Comparison of ENCODE assay signal across 3 cellular contexts in the genomic region with DNA sequence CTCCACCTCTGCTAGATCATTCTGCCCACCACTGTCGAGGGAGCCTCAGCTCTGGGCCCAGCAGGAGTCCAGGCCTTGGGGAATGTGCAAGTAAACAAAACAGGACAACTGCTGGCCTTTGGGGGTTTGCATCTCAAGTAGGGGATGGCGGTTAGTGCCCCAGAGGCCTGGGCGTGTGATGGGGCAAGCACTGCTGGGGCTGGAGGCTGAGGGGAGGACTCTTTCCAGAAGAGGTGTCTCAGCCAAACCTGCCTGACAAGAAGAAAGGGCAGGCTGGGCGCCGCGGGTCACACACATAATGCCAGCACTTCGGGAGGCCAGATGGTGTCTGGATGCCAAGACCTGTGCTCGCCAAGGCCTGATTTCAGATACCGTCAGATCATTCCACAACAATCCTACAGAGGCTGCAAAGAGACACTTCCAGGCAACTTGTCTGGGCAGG.
TF ChIP-seq lines count a peak whose summit lies in the region.

No MANE protein-coding gene starts in this region.

TF ChIP-seq in liver, 16 proteins besides CTCF, POLR2A, EP300 and RAD21:
- no peak for TF ChIP-seq GABPA (IDR thresholded peaks at IDR 0.05 in 1 of 2, conservative IDR thresholded peaks at IDR 0.05 in 1 of 2)
- no peak for TF ChIP-seq EGR1 (IDR thresholded peaks at IDR 0.05; ENCODE audit: low read depth in 2 of 2)
- TF ChIP-seq, protein P1, sequence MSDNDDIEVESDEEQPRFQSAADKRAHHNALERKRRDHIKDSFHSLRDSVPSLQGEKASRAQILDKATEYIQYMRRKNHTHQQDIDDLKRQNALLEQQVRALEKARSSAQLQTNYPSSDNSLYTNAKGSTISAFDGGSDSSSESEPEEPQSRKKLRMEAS (IDR thresholded peaks at IDR 0.05): no peak
- TF ChIP-seq, protein P2, sequence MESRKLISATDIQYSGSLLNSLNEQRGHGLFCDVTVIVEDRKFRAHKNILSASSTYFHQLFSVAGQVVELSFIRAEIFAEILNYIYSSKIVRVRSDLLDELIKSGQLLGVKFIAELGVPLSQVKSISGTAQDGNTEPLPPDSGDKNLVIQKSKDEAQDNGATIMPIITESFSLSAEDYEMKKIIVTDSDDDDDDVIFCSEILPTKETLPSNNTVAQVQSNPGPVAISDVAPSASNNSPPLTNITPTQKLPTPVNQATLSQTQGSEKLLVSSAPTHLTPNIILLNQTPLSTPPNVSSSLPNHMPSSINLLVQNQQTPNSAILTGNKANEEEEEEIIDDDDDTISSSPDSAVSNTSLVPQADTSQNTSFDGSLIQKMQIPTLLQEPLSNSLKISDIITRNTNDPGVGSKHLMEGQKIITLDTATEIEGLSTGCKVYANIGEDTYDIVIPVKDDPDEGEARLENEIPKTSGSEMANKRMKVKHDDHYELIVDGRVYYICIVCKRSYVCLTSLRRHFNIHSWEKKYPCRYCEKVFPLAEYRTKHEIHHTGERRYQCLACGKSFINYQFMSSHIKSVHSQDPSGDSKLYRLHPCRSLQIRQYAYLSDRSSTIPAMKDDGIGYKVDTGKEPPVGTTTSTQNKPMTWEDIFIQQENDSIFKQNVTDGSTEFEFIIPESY (IDR thresholded peaks at IDR 0.05): no peak
- TF ChIP-seq HNF4A (conservative IDR thresholded peaks at IDR 0.05): no peak
- no peak for TF ChIP-seq TAF1 (conservative IDR thresholded peaks at IDR 0.05)
- no peak for TF ChIP-seq JUND (IDR thresholded peaks at IDR 0.05)
- TF ChIP-seq NR2F2 (IDR thresholded peaks at IDR 0.05): no peak
- TF ChIP-seq, protein P3, sequence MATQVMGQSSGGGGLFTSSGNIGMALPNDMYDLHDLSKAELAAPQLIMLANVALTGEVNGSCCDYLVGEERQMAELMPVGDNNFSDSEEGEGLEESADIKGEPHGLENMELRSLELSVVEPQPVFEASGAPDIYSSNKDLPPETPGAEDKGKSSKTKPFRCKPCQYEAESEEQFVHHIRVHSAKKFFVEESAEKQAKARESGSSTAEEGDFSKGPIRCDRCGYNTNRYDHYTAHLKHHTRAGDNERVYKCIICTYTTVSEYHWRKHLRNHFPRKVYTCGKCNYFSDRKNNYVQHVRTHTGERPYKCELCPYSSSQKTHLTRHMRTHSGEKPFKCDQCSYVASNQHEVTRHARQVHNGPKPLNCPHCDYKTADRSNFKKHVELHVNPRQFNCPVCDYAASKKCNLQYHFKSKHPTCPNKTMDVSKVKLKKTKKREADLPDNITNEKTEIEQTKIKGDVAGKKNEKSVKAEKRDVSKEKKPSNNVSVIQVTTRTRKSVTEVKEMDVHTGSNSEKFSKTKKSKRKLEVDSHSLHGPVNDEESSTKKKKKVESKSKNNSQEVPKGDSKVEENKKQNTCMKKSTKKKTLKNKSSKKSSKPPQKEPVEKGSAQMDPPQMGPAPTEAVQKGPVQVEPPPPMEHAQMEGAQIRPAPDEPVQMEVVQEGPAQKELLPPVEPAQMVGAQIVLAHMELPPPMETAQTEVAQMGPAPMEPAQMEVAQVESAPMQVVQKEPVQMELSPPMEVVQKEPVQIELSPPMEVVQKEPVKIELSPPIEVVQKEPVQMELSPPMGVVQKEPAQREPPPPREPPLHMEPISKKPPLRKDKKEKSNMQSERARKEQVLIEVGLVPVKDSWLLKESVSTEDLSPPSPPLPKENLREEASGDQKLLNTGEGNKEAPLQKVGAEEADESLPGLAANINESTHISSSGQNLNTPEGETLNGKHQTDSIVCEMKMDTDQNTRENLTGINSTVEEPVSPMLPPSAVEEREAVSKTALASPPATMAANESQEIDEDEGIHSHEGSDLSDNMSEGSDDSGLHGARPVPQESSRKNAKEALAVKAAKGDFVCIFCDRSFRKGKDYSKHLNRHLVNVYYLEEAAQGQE (IDR thresholded peaks at IDR 0.05): no peak
- TF ChIP-seq FOXA1 (IDR thresholded peaks at IDR 0.05): no peak
- TF ChIP-seq, protein P4, sequence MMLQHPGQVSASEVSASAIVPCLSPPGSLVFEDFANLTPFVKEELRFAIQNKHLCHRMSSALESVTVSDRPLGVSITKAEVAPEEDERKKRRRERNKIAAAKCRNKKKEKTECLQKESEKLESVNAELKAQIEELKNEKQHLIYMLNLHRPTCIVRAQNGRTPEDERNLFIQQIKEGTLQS (IDR thresholded peaks at IDR 0.05): no peak
- TF ChIP-seq YY1 (IDR thresholded peaks at IDR 0.05): no peak
- TF ChIP-seq RXRA (IDR thresholded peaks at IDR 0.05): no peak
- TF ChIP-seq FOXA2 (IDR thresholded peaks at IDR 0.05): no peak
- TF ChIP-seq HNF4G (IDR thresholded peaks at IDR 0.05): no peak
- TF ChIP-seq SP1 (IDR thresholded peaks at IDR 0.05): no peak
TF ChIP-seq in liver: peak in this region for 0.

TF ChIP-seq in HepG2, 621 proteins besides CTCF, POLR2A, EP300 and RAD21 (continues in another document):
- TF ChIP-seq, protein P5, sequence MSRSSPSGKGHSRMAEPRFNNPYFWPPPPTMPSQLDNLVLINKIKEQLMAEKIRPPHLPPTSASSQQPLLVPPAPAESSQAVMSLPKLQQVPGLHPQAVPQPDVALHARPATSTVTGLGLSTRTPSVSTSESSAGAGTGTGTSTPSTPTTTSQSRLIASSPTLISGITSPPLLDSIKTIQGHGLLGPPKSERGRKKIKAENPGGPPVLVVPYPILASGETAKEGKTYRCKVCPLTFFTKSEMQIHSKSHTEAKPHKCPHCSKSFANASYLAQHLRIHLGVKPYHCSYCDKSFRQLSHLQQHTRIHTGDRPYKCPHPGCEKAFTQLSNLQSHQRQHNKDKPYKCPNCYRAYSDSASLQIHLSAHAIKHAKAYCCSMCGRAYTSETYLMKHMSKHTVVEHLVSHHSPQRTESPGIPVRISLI (CRISPR knock-in tag; IDR thresholded peaks at IDR 0.05; ENCODE audit: borderline replicate concordance): no peak
- TF ChIP-seq RFXANK (CRISPR knock-in tag; IDR thresholded peaks at IDR 0.05) (no peak), NAIF1 (CRISPR knock-in tag; IDR thresholded peaks at IDR 0.05; ENCODE audit: borderline replicate concordance) (no peak), POLR2AphosphoS5 (IDR thresholded peaks at IDR 0.05; ENCODE audit: low read depth, low read length) (no peak), ZNF589 (CRISPR knock-in tag; conservative IDR thresholded peaks at IDR 0.05) (no peak), NCOA1 (CRISPR knock-in tag; IDR thresholded peaks at IDR 0.05) (no peak), ELF3 (CRISPR knock-in tag; IDR thresholded peaks at IDR 0.05) (no peak), PHF21A (CRISPR knock-in tag; IDR thresholded peaks at IDR 0.05) (no peak)
- TF ChIP-seq, protein P6, sequence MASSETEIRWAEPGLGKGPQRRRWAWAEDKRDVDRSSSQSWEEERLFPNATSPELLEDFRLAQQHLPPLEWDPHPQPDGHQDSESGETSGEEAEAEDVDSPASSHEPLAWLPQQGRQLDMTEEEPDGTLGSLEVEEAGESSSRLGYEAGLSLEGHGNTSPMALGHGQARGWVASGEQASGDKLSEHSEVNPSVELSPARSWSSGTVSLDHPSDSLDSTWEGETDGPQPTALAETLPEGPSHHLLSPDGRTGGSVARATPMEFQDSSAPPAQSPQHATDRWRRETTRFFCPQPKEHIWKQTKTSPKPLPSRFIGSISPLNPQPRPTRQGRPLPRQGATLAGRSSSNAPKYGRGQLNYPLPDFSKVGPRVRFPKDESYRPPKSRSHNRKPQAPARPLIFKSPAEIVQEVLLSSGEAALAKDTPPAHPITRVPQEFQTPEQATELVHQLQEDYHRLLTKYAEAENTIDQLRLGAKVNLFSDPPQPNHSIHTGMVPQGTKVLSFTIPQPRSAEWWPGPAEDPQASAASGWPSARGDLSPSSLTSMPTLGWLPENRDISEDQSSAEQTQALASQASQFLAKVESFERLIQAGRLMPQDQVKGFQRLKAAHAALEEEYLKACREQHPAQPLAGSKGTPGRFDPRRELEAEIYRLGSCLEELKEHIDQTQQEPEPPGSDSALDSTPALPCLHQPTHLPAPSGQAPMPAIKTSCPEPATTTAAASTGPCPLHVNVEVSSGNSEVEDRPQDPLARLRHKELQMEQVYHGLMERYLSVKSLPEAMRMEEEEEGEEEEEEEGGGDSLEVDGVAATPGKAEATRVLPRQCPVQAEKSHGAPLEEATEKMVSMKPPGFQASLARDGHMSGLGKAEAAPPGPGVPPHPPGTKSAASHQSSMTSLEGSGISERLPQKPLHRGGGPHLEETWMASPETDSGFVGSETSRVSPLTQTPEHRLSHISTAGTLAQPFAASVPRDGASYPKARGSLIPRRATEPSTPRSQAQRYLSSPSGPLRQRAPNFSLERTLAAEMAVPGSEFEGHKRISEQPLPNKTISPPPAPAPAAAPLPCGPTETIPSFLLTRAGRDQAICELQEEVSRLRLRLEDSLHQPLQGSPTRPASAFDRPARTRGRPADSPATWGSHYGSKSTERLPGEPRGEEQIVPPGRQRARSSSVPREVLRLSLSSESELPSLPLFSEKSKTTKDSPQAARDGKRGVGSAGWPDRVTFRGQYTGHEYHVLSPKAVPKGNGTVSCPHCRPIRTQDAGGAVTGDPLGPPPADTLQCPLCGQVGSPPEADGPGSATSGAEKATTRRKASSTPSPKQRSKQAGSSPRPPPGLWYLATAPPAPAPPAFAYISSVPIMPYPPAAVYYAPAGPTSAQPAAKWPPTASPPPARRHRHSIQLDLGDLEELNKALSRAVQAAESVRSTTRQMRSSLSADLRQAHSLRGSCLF (CRISPR knock-in tag; IDR thresholded peaks at IDR 0.05; ENCODE audit: borderline replicate concordance): no peak
- TF ChIP-seq, protein P7, sequence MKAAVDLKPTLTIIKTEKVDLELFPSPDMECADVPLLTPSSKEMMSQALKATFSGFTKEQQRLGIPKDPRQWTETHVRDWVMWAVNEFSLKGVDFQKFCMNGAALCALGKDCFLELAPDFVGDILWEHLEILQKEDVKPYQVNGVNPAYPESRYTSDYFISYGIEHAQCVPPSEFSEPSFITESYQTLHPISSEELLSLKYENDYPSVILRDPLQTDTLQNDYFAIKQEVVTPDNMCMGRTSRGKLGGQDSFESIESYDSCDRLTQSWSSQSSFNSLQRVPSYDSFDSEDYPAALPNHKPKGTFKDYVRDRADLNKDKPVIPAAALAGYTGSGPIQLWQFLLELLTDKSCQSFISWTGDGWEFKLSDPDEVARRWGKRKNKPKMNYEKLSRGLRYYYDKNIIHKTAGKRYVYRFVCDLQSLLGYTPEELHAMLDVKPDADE (CRISPR knock-in tag; IDR thresholded peaks at IDR 0.05): no peak

TF ChIP-seq in K562, 482 proteins besides CTCF, POLR2A, EP300 and RAD21 (continues in another document):
- TF ChIP-seq, protein P8, sequence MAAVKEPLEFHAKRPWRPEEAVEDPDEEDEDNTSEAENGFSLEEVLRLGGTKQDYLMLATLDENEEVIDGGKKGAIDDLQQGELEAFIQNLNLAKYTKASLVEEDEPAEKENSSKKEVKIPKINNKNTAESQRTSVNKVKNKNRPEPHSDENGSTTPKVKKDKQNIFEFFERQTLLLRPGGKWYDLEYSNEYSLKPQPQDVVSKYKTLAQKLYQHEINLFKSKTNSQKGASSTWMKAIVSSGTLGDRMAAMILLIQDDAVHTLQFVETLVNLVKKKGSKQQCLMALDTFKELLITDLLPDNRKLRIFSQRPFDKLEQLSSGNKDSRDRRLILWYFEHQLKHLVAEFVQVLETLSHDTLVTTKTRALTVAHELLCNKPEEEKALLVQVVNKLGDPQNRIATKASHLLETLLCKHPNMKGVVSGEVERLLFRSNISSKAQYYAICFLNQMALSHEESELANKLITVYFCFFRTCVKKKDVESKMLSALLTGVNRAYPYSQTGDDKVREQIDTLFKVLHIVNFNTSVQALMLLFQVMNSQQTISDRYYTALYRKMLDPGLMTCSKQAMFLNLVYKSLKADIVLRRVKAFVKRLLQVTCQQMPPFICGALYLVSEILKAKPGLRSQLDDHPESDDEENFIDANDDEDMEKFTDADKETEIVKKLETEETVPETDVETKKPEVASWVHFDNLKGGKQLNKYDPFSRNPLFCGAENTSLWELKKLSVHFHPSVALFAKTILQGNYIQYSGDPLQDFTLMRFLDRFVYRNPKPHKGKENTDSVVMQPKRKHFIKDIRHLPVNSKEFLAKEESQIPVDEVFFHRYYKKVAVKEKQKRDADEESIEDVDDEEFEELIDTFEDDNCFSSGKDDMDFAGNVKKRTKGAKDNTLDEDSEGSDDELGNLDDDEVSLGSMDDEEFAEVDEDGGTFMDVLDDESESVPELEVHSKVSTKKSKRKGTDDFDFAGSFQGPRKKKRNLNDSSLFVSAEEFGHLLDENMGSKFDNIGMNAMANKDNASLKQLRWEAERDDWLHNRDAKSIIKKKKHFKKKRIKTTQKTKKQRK (IDR thresholded peaks at IDR 0.05; ENCODE audit: borderline replicate concordance, low read depth, low read length): no peak
- TF ChIP-seq NELFE (IDR thresholded peaks at IDR 0.05; ENCODE audit: insufficient read depth, insufficient read length): no peak
- TF ChIP-seq POLR2H (tag; IDR thresholded peaks at IDR 0.05; ENCODE audit: low read depth): no peak
- TF ChIP-seq PML (IDR thresholded peaks at IDR 0.05; ENCODE audit: low read length): no peak
- TF ChIP-seq CTBP1 (IDR thresholded peaks at IDR 0.05; ENCODE audit: borderline replicate concordance): no peak
- no peak for TF ChIP-seq ELF4 (CRISPR knock-in tag; IDR thresholded peaks at IDR 0.05)
- TF ChIP-seq, protein P9, sequence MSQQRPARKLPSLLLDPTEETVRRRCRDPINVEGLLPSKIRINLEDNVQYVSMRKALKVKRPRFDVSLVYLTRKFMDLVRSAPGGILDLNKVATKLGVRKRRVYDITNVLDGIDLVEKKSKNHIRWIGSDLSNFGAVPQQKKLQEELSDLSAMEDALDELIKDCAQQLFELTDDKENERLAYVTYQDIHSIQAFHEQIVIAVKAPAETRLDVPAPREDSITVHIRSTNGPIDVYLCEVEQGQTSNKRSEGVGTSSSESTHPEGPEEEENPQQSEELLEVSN (IDR thresholded peaks at IDR 0.05; ENCODE audit: borderline replicate concordance in 1 of 2, extremely low read depth in 1 of 2, insufficient read depth in 1 of 2, insufficient read length in 1 of 2, low read depth in 1 of 2, low read length in 1 of 2, poor library complexity in 1 of 2, severe bottlenecking in 1 of 2): no peak
- TF ChIP-seq POLR2G (IDR thresholded peaks at IDR 0.05; ENCODE audit: low read depth, low read length): peak; percentile 16; the same call in 1 of the 2 replicates
- no peak for TF ChIP-seq SIX5 (IDR thresholded peaks at IDR 0.05; ENCODE audit: borderline replicate concordance in 1 of 2, insufficient read depth in 1 of 2, low read depth in 1 of 2, low read length in 2 of 2)
- no peak for TF ChIP-seq POLR2B (IDR thresholded peaks at IDR 0.05; ENCODE audit: low read depth, partially characterized antibody)
- TF ChIP-seq, protein P10, sequence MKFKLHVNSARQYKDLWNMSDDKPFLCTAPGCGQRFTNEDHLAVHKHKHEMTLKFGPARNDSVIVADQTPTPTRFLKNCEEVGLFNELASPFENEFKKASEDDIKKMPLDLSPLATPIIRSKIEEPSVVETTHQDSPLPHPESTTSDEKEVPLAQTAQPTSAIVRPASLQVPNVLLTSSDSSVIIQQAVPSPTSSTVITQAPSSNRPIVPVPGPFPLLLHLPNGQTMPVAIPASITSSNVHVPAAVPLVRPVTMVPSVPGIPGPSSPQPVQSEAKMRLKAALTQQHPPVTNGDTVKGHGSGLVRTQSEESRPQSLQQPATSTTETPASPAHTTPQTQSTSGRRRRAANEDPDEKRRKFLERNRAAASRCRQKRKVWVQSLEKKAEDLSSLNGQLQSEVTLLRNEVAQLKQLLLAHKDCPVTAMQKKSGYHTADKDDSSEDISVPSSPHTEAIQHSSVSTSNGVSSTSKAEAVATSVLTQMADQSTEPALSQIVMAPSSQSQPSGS (CRISPR knock-in tag; IDR thresholded peaks at IDR 0.05): no peak
- TF ChIP-seq, protein P11, sequence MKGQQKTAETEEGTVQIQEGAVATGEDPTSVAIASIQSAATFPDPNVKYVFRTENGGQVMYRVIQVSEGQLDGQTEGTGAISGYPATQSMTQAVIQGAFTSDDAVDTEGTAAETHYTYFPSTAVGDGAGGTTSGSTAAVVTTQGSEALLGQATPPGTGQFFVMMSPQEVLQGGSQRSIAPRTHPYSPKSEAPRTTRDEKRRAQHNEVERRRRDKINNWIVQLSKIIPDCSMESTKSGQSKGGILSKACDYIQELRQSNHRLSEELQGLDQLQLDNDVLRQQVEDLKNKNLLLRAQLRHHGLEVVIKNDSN (CRISPR knock-in tag; IDR thresholded peaks at IDR 0.05): 0 out of 2 replicates have a peak, but pooled peaks have one; percentile 9
- TF ChIP-seq ATF7 (IDR thresholded peaks at IDR 0.05): no peak
- TF ChIP-seq GTF2E2 (tag; IDR thresholded peaks at IDR 0.05): no peak
- TF ChIP-seq CBX3 (IDR thresholded peaks at IDR 0.05; ENCODE audit: borderline replicate concordance in 1 of 2, low read length in 2 of 2): no peak
- no peak for TF ChIP-seq ZNF224 (CRISPR knock-in tag; IDR thresholded peaks at IDR 0.05)
- TF ChIP-seq NFRKB (IDR thresholded peaks at IDR 0.05; ENCODE audit: low read depth): no peak
